In genomic region chr6:45419574-45420082, GRCh38 we compare ENCODE assay signal across 8 cellular contexts. TPM values are rescaled to one million over a fixed set of nuclear protein-coding genes. Genes with fewer than 3 reads are reported as not detected.
A peak's percentile ranks its signal among the peaks of the same experiment; 100 is the strongest.
DNase-seq lines count a peak whose midpoint lies in the region; ATAC-seq and TF ChIP-seq lines count a peak whose summit lies in the region.

No MANE protein-coding gene starts in this region.

- no peak for ATAC-seq in gastroesophageal sphincter

- H3K36me3 Mint-ChIP-seq in activated naive CD4-positive, alpha-beta T cell treated with anti-CD3 and anti-CD28 coated beads, Interleukin-2, amount 50 U/mL, for 24 hours = peaks cover 2% of the 10 kb centered on the region

- H3K27me3 ChIP-seq in left ventricle myocardium inferior (ENCODE audit: low read depth) (peaks cover 90% of the 10 kb centered on the region), gastroesophageal sphincter (peaks cover 96% of the 10 kb centered on the region)

- H3K27ac ChIP-seq in left ventricle myocardium inferior (replicated peaks) (no peak overlapping the region), gastroesophageal sphincter (no peak overlapping the region)

- TF ChIP-seq POLR2A in gastroesophageal sphincter (IDR thresholded peaks at IDR 0.05) = no peak

- H3K4me1 ChIP-seq in left ventricle myocardium inferior = peaks cover 45% of the 10 kb centered on the region
- peaks cover 2 to 51% (median 21%) of the 10 kb centered on the region in 3 donors for H3K4me1 ChIP-seq in gastroesophageal sphincter

- peak overlapping the region; percentile 93 for H3K27ac Mint-ChIP-seq in activated naive CD4-positive, alpha-beta T cell treated with anti-CD3 and anti-CD28 coated beads, Interleukin-2, amount 50 U/mL, for 24 hours

- TF ChIP-seq CTCF in left ventricle myocardium inferior (IDR thresholded peaks at IDR 0.05; ENCODE audit: borderline replicate concordance) = peak; percentile 47
- TF ChIP-seq CTCF in gastroesophageal sphincter (IDR thresholded peaks at IDR 0.05) = peak in 1 of 4 experiments; percentile 17

- DNase-seq in activated gamma-delta T cell treated with Interleukin-2 at 50 U/mL for 16 hours = peak; percentile 46
- DNase-seq in activated gamma-delta T cell (lab: John Stamatoyannopoulos, UW) = no peak
- peak; percentile 79 for DNase-seq in RPMI8226
- peak; percentile 50 for DNase-seq in left ventricle myocardium inferior
- peak; percentile 75 for DNase-seq in retina
- no peak for DNase-seq in T1000 (lab: John Stamatoyannopoulos, UW)

- peaks cover 53% of the 10 kb centered on the region for H3K4me1 Mint-ChIP-seq in activated naive CD4-positive, alpha-beta T cell treated with anti-CD3 and anti-CD28 coated beads, Interleukin-2, amount 50 U/mL, for 24 hours

- no peaks in the 10 kb centered on the region for H3K9me3 Mint-ChIP-seq in activated naive CD4-positive, alpha-beta T cell treated with anti-CD3 and anti-CD28 coated beads, Interleukin-2, amount 50 U/mL, for 24 hours

- WGBS in gastroesophageal sphincter (ENCODE audit: low coverage in 1 of 2), 2 donors = 11% methylated on average over 14 of the region's 38 CpGs; no CpG with 5 or more reads in 1 of the 2 donors

- peaks cover 22% of the 10 kb centered on the region for H3K27me3 Mint-ChIP-seq in activated naive CD4-positive, alpha-beta T cell treated with anti-CD3 and anti-CD28 coated beads, Interleukin-2, amount 50 U/mL, for 24 hours

- H3K36me3 ChIP-seq in left ventricle myocardium inferior (no peaks in the 10 kb centered on the region), gastroesophageal sphincter (no peaks in the 10 kb centered on the region)

- H3K4me3 Mint-ChIP-seq in activated naive CD4-positive, alpha-beta T cell treated with anti-CD3 and anti-CD28 coated beads, Interleukin-2, amount 50 U/mL, for 24 hours = peak overlapping the region; percentile 95

- intact Hi-C loops in left ventricle myocardium inferior (cut with micrococcal nuclease) = no loop called here

- no peak for TF ChIP-seq EP300 in gastroesophageal sphincter (IDR thresholded peaks at IDR 0.05)

- H3K9me3 ChIP-seq in left ventricle myocardium inferior (replicated peaks) = no peaks in the 10 kb centered on the region
- no peaks in the 10 kb centered on the region for H3K9me3 ChIP-seq in gastroesophageal sphincter

- H3K4me3 ChIP-seq in left ventricle myocardium inferior (peak overlapping the region; percentile 75), gastroesophageal sphincter (peak overlapping the region in 1 of 2 donors; percentile 61)

RNA-seq across cellular contexts. Expression of gene SUPT3H, which starts 41.9 kb away (rescaled TPM):
- total RNA-seq in left ventricle myocardium inferior (2.6 TPM), gastroesophageal sphincter (10 to 100 TPM in 1 of 4 donors, 1 to 10 TPM in 3; 3.6 to 13.1 (median 7.6) TPM)

Comparison
In these comparisons a context has a peak if more than half of its experiments do, and no peak if none do; other contexts are left out.
1. DNase-seq: peak in activated gamma-delta T cell treated with Interleukin-2 at 50 U/mL for 16 hours (single experiment), RPMI8226 (single experiment), left ventricle myocardium inferior (single experiment) and retina (single experiment); none in activated gamma-delta T cell (single experiment) and T1000 (single experiment).